ENCODE assay signal across 8 cellular contexts in the genomic region with DNA sequence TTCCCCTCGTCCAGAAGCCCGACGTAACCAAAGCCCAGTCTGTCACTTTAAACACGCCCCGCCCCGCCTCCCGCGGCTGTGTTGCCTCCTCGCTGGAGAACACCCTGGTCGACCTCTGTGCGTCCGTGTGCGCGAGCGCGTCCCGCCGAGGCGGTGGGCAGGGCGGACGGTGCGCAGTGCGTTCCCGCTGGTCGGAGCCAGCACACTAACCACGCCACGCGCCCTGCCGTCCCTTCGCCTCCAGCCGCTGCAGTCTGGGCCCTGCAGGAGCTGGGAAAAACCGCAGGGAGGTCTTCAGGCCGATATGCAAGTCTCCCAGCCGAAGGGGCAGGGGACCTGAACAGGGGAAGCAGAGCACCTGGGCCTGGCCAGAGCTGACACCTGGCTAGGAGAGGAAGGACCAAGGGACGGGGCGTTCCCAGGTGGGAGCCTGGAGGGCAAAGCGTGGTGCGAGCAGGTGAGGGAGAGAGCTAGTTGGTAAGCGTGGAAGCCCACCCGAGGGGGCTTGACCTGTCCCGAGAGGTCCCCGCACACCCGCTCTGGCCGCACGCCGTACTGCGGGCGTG. TPM values are rescaled to one million over a fixed set of nuclear protein-coding genes. Genes with fewer than 3 reads are reported as not detected.
DNase-seq lines count a peak whose midpoint lies in the region; ATAC-seq, FAIRE-seq and TF ChIP-seq lines count a peak whose summit lies in the region.

No MANE protein-coding gene starts in this region.

- peaks cover 19% of the 10 kb centered on the region for H3K4me1 Mint-ChIP-seq in CD8-positive, alpha-beta T cell (ENCODE audit: low read depth)
- peaks cover 26 to 42% of the 10 kb centered on the region in 2 donors for H3K4me1 Mint-ChIP-seq in stimulated activated naive B cell treated with anti-CD40 and anti-IgM and Interleukin-4, amounts not matched to agents 10 μg/mL and 1 μg/mL and 100 μg/mL, for 72 hours

- H3K4me3 Mint-ChIP-seq in CD8-positive, alpha-beta T cell = peak overlapping the region; percentile 80
- H3K4me3 Mint-ChIP-seq in stimulated activated naive B cell treated with anti-CD40 and anti-IgM and Interleukin-4, amounts not matched to agents 10 μg/mL and 1 μg/mL and 100 μg/mL, for 72 hours = peak overlapping the region; percentile 91 to 92

- CTCF ChIA-PET in CD8-positive, alpha-beta T cell (lab: Charles Lee) = interaction anchor here (0.9 to 1.4 kb wide), 4 partner anchors 8 to 188 kb away, joined by 3 to 6 read pairs (median 4); a partner anchor contains a TSS
- CTCF ChIA-PET in endothelial cell of umbilical vein (lab: Charles Lee) = interaction anchor here (0.6 to 2.0 kb wide), 7 partner anchors 96 to 243 kb away, joined by 3 to 7 read pairs (median 4); no protein-coding TSS in a partner anchor

- dilution Hi-C loops in endothelial cell of umbilical vein (cut with MboI; ENCODE audit: extremely low pct_ligation_motif_present, low sequenced_read_pairs) = no loop called here

- H3K9me3 Mint-ChIP-seq in CD8-positive, alpha-beta T cell = no peaks in the 10 kb centered on the region
- H3K9me3 Mint-ChIP-seq in stimulated activated naive B cell treated with anti-CD40 and anti-IgM and Interleukin-4, amounts not matched to agents 10 μg/mL and 1 μg/mL and 100 μg/mL, for 72 hours = no peaks in the 10 kb centered on the region

- no peak overlapping the region for H3K27ac Mint-ChIP-seq in CD8-positive, alpha-beta T cell
- H3K27ac Mint-ChIP-seq in stimulated activated naive B cell treated with anti-CD40 and anti-IgM and Interleukin-4, amounts not matched to agents 10 μg/mL and 1 μg/mL and 100 μg/mL, for 72 hours = peak overlapping the region; percentile 98

- no peaks in the 10 kb centered on the region for H3K36me3 Mint-ChIP-seq in CD8-positive, alpha-beta T cell
- peaks cover 16 to 27% of the 10 kb centered on the region in 2 donors for H3K36me3 Mint-ChIP-seq in stimulated activated naive B cell treated with anti-CD40 and anti-IgM and Interleukin-4, amounts not matched to agents 10 μg/mL and 1 μg/mL and 100 μg/mL, for 72 hours

- TF ChIP-seq POLR2A in endothelial cell of umbilical vein (IDR thresholded peaks at IDR 0.05; ENCODE audit: low read depth, low read length) = peak; percentile 49

- no peak overlapping the region for H3K9ac ChIP-seq in endothelial cell of umbilical vein (replicated peaks; ENCODE audit: extremely low read depth, insufficient read depth, low read length)

- intact Hi-C loops in CD8-positive, alpha-beta T cell (cut with DNase I, micrococcal nuclease) = loop anchor here (1.0 to 5.0 kb wide), 3 partner anchors 41 to 146 kb away; a partner anchor contains a TSS
- intact Hi-C loops in endothelial cell of umbilical vein (cut with micrococcal nuclease) = loop anchor here (2.0 to 5.0 kb wide), 2 partner anchors 56 to 97 kb away; a partner anchor contains a TSS

- BruUV-seq in endothelial cell of umbilical vein (replicated peaks; lab: Mats Ljungman, UMichigan) = no TSS peak

- no peak overlapping the region for H3K27ac ChIP-seq in CD8-positive, alpha-beta T cell (ENCODE audit: low read depth, low read length)
- no peak overlapping the region for H3K27ac ChIP-seq in endothelial cell of umbilical vein (ENCODE audit: insufficient read depth, low read depth, low read length)

- peak; percentile 42 to 75 (median 70) for DNase-seq in CD8-positive, alpha-beta T cell
- peak; percentile 88 for DNase-seq in NOMO-1 treated with DMSO at 0.1 percent for 48 hours (lab: John Stamatoyannopoulos, UW; ENCODE audit: unreplicated experiment)
- peak; percentile 71 for DNase-seq in activated CD8-positive, alpha-beta memory T cell treated with anti-CD3 and anti-CD28 coated beads, Interleukin-2, amount 50 U/mL, for 4 hours
- DNase-seq in endothelial cell of umbilical vein (ENCODE audit: low read depth, low spot score) = peak; percentile 72
- DNase-seq in myocyte (ENCODE audit: low read depth) = peak; percentile 85
- DNase-seq in stimulated activated naive B cell treated with anti-CD40 and anti-IgM and Interleukin-4, amounts not matched to agents 10 μg/mL and 1 μg/mL and 100 μg/mL, for 72 hours = peak; percentile 65

- H3K4me2 ChIP-seq in endothelial cell of umbilical vein (ENCODE audit: insufficient read depth, low read length) = peak overlapping the region; percentile 60

- peaks cover 3% of the 10 kb centered on the region for H3K27me3 ChIP-seq in CD8-positive, alpha-beta T cell (ENCODE audit: insufficient read depth, low read length)
- H3K27me3 ChIP-seq in endothelial cell of umbilical vein (ENCODE audit: control insufficient read depth in 2 of 2, insufficient read depth in 2 of 2, low read length in 2 of 2) = peaks cover 10 to 28% of the 10 kb centered on the region in 2 experiments

- no peaks in the 10 kb centered on the region for H3K9me3 ChIP-seq in CD8-positive, alpha-beta T cell (ENCODE audit: low read length)
- no peaks in the 10 kb centered on the region for H3K9me3 ChIP-seq in endothelial cell of umbilical vein (replicated peaks; ENCODE audit: control insufficient read depth, insufficient read depth, low read length)

- peak overlapping the region; percentile 99 for H3K4me3 ChIP-seq in CD8-positive, alpha-beta T cell (ENCODE audit: low read depth, low read length)
- H3K4me3 ChIP-seq in endothelial cell of umbilical vein (replicated peaks in 1 of 3; ENCODE audit: insufficient read depth in 1 of 3, low read depth in 1 of 3, low read length in 3 of 3) = peak overlapping the region; percentile 29 to 90 (median 45)

- peaks cover 9% of the 10 kb centered on the region for H3K27me3 Mint-ChIP-seq in CD8-positive, alpha-beta T cell (ENCODE audit: low read depth)
- H3K27me3 Mint-ChIP-seq in stimulated activated naive B cell treated with anti-CD40 and anti-IgM and Interleukin-4, amounts not matched to agents 10 μg/mL and 1 μg/mL and 100 μg/mL, for 72 hours = peaks cover 11 to 25% of the 10 kb centered on the region in 2 donors

- POLR2A ChIA-PET in CD8-positive, alpha-beta T cell (lab: Charles Lee) = interaction anchor here (1.1 to 2.0 kb wide), 2 partner anchors 38 to 41 kb away, joined by 3 to 6 read pairs; a partner anchor contains a TSS
- POLR2A ChIA-PET in endothelial cell of umbilical vein (lab: Charles Lee) = no interaction called here

- no peak for ATAC-seq in CD8-positive, alpha-beta T cell
- ATAC-seq in HG02981 (IDR thresholded peaks at IDR 0.05; ENCODE audit: unreplicated experiment) = peak; percentile 31
- ATAC-seq in stimulated activated naive B cell treated with anti-CD40 and anti-IgM and Interleukin-4, amounts not matched to agents 10 μg/mL and 1 μg/mL and 100 μg/mL, for 72 hours (replicated peaks) = peak; percentile 32 to 36
- no peak for ATAC-seq in HG03565 (IDR thresholded peaks at IDR 0.05; ENCODE audit: unreplicated experiment)

- FAIRE-seq in endothelial cell of umbilical vein (lab: Jason Lieb, UNC) = peak; percentile 89

- H2AFZ ChIP-seq in endothelial cell of umbilical vein (ENCODE audit: low read depth, low read length) = no peak overlapping the region

- H3K4me1 ChIP-seq in CD8-positive, alpha-beta T cell (ENCODE audit: insufficient read depth, low read length) = peaks cover 36% of the 10 kb centered on the region
- peaks cover 10% of the 10 kb centered on the region for H3K4me1 ChIP-seq in endothelial cell of umbilical vein (ENCODE audit: control insufficient read depth, extremely low read depth, insufficient read depth, low read length)

- H3K36me3 ChIP-seq in CD8-positive, alpha-beta T cell (ENCODE audit: insufficient read depth, low read length) = no peaks in the 10 kb centered on the region
- H3K36me3 ChIP-seq in endothelial cell of umbilical vein (ENCODE audit: control insufficient read depth in 2 of 2, extremely low read depth in 1 of 2, insufficient read depth in 2 of 2, low read length in 2 of 2) = no peaks in the 10 kb centered on the region

- no peaks in the 10 kb centered on the region for H3K79me2 ChIP-seq in endothelial cell of umbilical vein (ENCODE audit: control insufficient read depth, insufficient read depth, low read length)

- no peaks in the 10 kb centered on the region for H3K9me1 ChIP-seq in endothelial cell of umbilical vein (replicated peaks; ENCODE audit: control insufficient read depth, extremely low read depth, insufficient read depth, low read length)

- no peak for TF ChIP-seq CTCF in CD8-positive, alpha-beta T cell (IDR thresholded peaks at IDR 0.05)
- TF ChIP-seq CTCF in endothelial cell of umbilical vein (IDR thresholded peaks at IDR 0.05; ENCODE audit: extremely low read depth in 1 of 2, insufficient read depth in 1 of 2, low read depth in 1 of 2, low read length in 2 of 2) = no peak

- no peaks in the 10 kb centered on the region for H4K20me1 ChIP-seq in endothelial cell of umbilical vein (replicated peaks; ENCODE audit: control insufficient read depth, extremely low read depth, insufficient read depth, low read length)

RNA-seq across cellular contexts. Expression of a gene that starts 1.3 kb away (rescaled TPM):
- 10 to 100 TPM; 15.7 to 17.1 TPM for total RNA-seq in CD8-positive, alpha-beta T cell
- total RNA-seq in endothelial cell of umbilical vein (139 and 165 TPM in 2 replicates), myocyte (106 and 131 TPM in 2 replicates)
- 319 and 376 TPM in 2 replicates for polyA plus RNA-seq in endothelial cell of umbilical vein
- 233 and 272 TPM in 2 replicates for polyA plus RNA-seq in endothelial cell of umbilical vein (2011; cell fraction: cytosol; rRNA removed)
- polyA plus RNA-seq in endothelial cell of umbilical vein (2011; cell fraction: nucleus; rRNA removed) = 126 and 144 TPM in 2 replicates
- 78.8 and 146 TPM in 2 replicates for polyA plus RNA-seq in endothelial cell of umbilical vein (2012)
- 24.8 and 32.3 TPM in 2 replicates for polyA minus RNA-seq in endothelial cell of umbilical vein
- polyA minus RNA-seq in endothelial cell of umbilical vein (2011; cell fraction: cytosol; rRNA and poly(A)+ RNA removed) = 51.2 TPM
- polyA minus RNA-seq in endothelial cell of umbilical vein (2011; cell fraction: nucleus; rRNA and poly(A)+ RNA removed) = 14.3 and 22.6 TPM in 2 replicates
- polyA plus RNA-seq in myocyte (2012) = 326 TPM

RNA-seq across cellular contexts. Expression of a gene that starts 4.2 kb away (rescaled TPM):
- total RNA-seq in CD8-positive, alpha-beta T cell = 1 to 10 TPM; 2.4 to 3.4 TPM
- total RNA-seq in endothelial cell of umbilical vein (7.2 and 7.7 TPM in 2 replicates), myocyte (2.9 and 3.4 TPM in 2 replicates)
- 3.6 and 4.7 TPM in 2 replicates for polyA plus RNA-seq in endothelial cell of umbilical vein
- 0.37 and 0.85 TPM in 2 replicates for polyA plus RNA-seq in endothelial cell of umbilical vein (2011; cell fraction: cytosol; rRNA removed)
- polyA plus RNA-seq in endothelial cell of umbilical vein (2011; cell fraction: nucleus; rRNA removed) = 28.9 and 32.4 TPM in 2 replicates
- 1.9 and 2.1 TPM in 2 replicates for polyA plus RNA-seq in endothelial cell of umbilical vein (2012)
- polyA minus RNA-seq in endothelial cell of umbilical vein = 0.70 and 1.4 TPM in 2 replicates
- 0.82 TPM for polyA minus RNA-seq in endothelial cell of umbilical vein (2011; cell fraction: cytosol; rRNA and poly(A)+ RNA removed)
- 2.6 and 4.9 TPM in 2 replicates for polyA minus RNA-seq in endothelial cell of umbilical vein (2011; cell fraction: nucleus; rRNA and poly(A)+ RNA removed)
- polyA plus RNA-seq in myocyte (2012) = 5.0 TPM

RNA-seq across cellular contexts. Expression of a gene that starts 5.6 kb away (rescaled TPM):
- 1 to 10 TPM; 1.7 to 2.1 TPM for total RNA-seq in CD8-positive, alpha-beta T cell
- total RNA-seq in endothelial cell of umbilical vein = 1.3 and 1.7 TPM in 2 replicates
- 0.30 and 0.32 TPM in 2 replicates for polyA plus RNA-seq in endothelial cell of umbilical vein
- 0.06 and 0.20 TPM in 2 replicates for polyA plus RNA-seq in endothelial cell of umbilical vein (2011; cell fraction: cytosol; rRNA removed)
- 2.4 and 3.0 TPM in 2 replicates for polyA plus RNA-seq in endothelial cell of umbilical vein (2011; cell fraction: nucleus; rRNA removed)
- 0.44 and 0.67 TPM in 2 replicates for polyA plus RNA-seq in endothelial cell of umbilical vein (2012)
- polyA minus RNA-seq in endothelial cell of umbilical vein = 0.12 and 0.17 TPM in 2 replicates
- 2.3 TPM for polyA minus RNA-seq in endothelial cell of umbilical vein (2011; cell fraction: cytosol; rRNA and poly(A)+ RNA removed)
- 0.29 and 0.67 TPM in 2 replicates for polyA minus RNA-seq in endothelial cell of umbilical vein (2011; cell fraction: nucleus; rRNA and poly(A)+ RNA removed)
- 2.7 and 6.5 TPM in 2 replicates for total RNA-seq in myocyte
- 8.1 TPM for polyA plus RNA-seq in myocyte (2012)

RNA-seq across cellular contexts. Expression of a gene that starts 18.2 kb away (rescaled TPM):
- 100 to 1,000 TPM; 198 to 200 TPM for total RNA-seq in CD8-positive, alpha-beta T cell
- total RNA-seq in endothelial cell of umbilical vein (356 and 388 TPM in 2 replicates), myocyte (353 and 413 TPM in 2 replicates)
- 411 and 478 TPM in 2 replicates for polyA plus RNA-seq in endothelial cell of umbilical vein
- 611 and 729 TPM in 2 replicates for polyA plus RNA-seq in endothelial cell of umbilical vein (2011; cell fraction: cytosol; rRNA removed)
- 236 and 342 TPM in 2 replicates for polyA plus RNA-seq in endothelial cell of umbilical vein (2011; cell fraction: nucleus; rRNA removed)
- 409 and 538 TPM in 2 replicates for polyA plus RNA-seq in endothelial cell of umbilical vein (2012)
- 110 and 111 TPM in 2 replicates for polyA minus RNA-seq in endothelial cell of umbilical vein
- polyA minus RNA-seq in endothelial cell of umbilical vein (2011; cell fraction: cytosol; rRNA and poly(A)+ RNA removed) = 153 TPM
- 25.3 and 64.1 TPM in 2 replicates for polyA minus RNA-seq in endothelial cell of umbilical vein (2011; cell fraction: nucleus; rRNA and poly(A)+ RNA removed)
- polyA plus RNA-seq in myocyte (2012) = 610 TPM

RNA-seq across cellular contexts. Expression of a gene that starts 38.4 kb away (rescaled TPM):
- total RNA-seq in CD8-positive, alpha-beta T cell = 10 to 100 TPM in 1 of 2 experiments, 1 to 10 TPM in 1; 7.1 to 11.8 TPM
- 21.5 and 23.1 TPM in 2 replicates for total RNA-seq in endothelial cell of umbilical vein
- 10.3 and 10.9 TPM in 2 replicates for polyA plus RNA-seq in endothelial cell of umbilical vein
- polyA plus RNA-seq in endothelial cell of umbilical vein (2011; cell fraction: cytosol; rRNA removed) = 10.7 and 13.1 TPM in 2 replicates
- polyA plus RNA-seq in endothelial cell of umbilical vein (2011; cell fraction: nucleus; rRNA removed) = 20.0 and 24.5 TPM in 2 replicates
- 8.2 and 11.4 TPM in 2 replicates for polyA plus RNA-seq in endothelial cell of umbilical vein (2012)
- 8.7 and 10.9 TPM in 2 replicates for polyA minus RNA-seq in endothelial cell of umbilical vein
- 26.5 TPM for polyA minus RNA-seq in endothelial cell of umbilical vein (2011; cell fraction: cytosol; rRNA and poly(A)+ RNA removed)
- 7.7 and 9.3 TPM in 2 replicates for polyA minus RNA-seq in endothelial cell of umbilical vein (2011; cell fraction: nucleus; rRNA and poly(A)+ RNA removed)
- total RNA-seq in myocyte = 7.0 and 31.0 TPM in 2 replicates
- 8.9 TPM for polyA plus RNA-seq in myocyte (2012)

Comparison
In these comparisons a context has a peak if more than half of its experiments do, and no peak if none do; other contexts are left out.
1. ATAC-seq: peak in HG02981 (single experiment) and stimulated activated naive B cell treated with anti-CD40 and anti-IgM and Interleukin-4, amounts not matched to agents 10 μg/mL and 1 μg/mL and 100 μg/mL, for 72 hours (2 of 2); none in CD8-positive, alpha-beta T cell (single experiment) and HG03565 (single experiment).
2. Peak in every context shown above with its lines, with median percentiles within 50 percentile points of each other: DNase-seq.